Comparison of ENCODE assay signal across 1 cellular context in the genomic region with DNA sequence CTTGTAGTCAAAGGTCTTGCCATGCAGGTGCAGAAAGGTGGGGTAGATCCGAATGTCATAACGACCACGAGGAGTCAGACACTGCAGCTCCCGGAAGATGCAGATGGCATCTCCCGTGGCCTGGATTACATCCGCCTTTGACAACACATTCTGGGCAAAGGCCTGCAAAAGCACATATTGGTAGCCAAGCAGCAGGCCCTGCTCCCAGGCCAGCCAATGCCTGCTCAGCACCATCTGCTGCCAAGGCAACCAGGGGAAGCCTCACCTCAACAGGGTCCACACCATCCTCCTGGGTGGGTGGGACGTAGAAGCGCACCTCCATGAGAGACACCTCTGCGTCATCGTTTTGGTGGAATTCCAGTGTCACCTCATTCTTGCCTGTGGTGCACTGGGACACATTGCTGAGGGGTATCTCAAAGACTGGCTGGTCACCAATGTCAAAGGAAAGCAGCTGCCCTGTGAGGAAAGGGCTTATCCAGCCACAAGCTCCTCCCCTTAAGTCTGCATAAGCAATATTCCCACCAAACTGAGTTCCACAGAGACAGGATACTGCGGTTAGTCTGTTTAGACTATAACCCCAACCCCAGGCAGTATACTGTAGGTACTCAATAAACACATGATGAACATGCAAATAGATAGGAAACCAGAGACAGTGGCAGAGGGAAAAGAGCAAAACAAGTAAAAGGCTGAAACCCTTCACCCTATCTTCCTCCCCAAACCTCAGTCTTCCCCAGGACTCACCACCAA.
TF ChIP-seq lines count a peak whose summit lies in the region.

No MANE protein-coding gene starts in this region.

TF ChIP-seq in neural cell, 6 proteins besides CTCF, POLR2A, EP300 and RAD21:
- TF ChIP-seq, protein P1, sequence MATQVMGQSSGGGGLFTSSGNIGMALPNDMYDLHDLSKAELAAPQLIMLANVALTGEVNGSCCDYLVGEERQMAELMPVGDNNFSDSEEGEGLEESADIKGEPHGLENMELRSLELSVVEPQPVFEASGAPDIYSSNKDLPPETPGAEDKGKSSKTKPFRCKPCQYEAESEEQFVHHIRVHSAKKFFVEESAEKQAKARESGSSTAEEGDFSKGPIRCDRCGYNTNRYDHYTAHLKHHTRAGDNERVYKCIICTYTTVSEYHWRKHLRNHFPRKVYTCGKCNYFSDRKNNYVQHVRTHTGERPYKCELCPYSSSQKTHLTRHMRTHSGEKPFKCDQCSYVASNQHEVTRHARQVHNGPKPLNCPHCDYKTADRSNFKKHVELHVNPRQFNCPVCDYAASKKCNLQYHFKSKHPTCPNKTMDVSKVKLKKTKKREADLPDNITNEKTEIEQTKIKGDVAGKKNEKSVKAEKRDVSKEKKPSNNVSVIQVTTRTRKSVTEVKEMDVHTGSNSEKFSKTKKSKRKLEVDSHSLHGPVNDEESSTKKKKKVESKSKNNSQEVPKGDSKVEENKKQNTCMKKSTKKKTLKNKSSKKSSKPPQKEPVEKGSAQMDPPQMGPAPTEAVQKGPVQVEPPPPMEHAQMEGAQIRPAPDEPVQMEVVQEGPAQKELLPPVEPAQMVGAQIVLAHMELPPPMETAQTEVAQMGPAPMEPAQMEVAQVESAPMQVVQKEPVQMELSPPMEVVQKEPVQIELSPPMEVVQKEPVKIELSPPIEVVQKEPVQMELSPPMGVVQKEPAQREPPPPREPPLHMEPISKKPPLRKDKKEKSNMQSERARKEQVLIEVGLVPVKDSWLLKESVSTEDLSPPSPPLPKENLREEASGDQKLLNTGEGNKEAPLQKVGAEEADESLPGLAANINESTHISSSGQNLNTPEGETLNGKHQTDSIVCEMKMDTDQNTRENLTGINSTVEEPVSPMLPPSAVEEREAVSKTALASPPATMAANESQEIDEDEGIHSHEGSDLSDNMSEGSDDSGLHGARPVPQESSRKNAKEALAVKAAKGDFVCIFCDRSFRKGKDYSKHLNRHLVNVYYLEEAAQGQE (IDR thresholded peaks at IDR 0.05; ENCODE audit: borderline replicate concordance), result no peak
- no peak for TF ChIP-seq POLR2AphosphoS5 (IDR thresholded peaks at IDR 0.05)
- no peak for TF ChIP-seq EZH2 (IDR thresholded peaks at IDR 0.05; ENCODE audit: borderline replicate concordance, insufficient read depth, low read length, poor library complexity, severe bottlenecking)
- no peak for TF ChIP-seq MXI1 (conservative IDR thresholded peaks at IDR 0.05; ENCODE audit: poor library complexity, severe bottlenecking)
- no peak for TF ChIP-seq TAF1 (IDR thresholded peaks at IDR 0.05; ENCODE audit: low read depth)
- TF ChIP-seq SMC3 (conservative IDR thresholded peaks at IDR 0.05; ENCODE audit: poor library complexity), result no peak
